ENCODE assay signal across 1 cellular context in the genomic region with DNA sequence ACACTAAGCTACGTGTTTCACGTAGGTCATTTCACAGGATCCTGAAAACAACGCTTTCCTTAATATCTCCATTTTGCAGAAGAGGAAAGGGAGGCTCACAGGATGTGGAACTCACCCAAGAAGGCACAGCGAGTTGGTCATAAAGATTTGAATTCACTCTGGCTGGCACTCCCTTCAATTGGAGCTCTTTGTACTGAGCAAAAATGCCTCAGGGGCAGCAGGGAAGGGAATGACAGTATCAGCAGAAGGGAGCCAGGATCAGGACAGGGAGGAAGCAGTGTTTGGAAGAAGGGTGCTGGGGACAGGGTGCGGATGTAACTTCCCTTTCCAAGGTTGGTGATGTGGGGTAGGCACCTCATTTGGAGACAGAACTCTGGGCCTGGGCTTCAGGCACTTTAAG.
TF ChIP-seq lines count a peak whose summit lies in the region.

No MANE protein-coding gene starts in this region.

TF ChIP-seq in WTC11, 78 proteins besides CTCF, POLR2A, EP300 and RAD21 (continued from another document):
- TF ChIP-seq, protein P1, sequence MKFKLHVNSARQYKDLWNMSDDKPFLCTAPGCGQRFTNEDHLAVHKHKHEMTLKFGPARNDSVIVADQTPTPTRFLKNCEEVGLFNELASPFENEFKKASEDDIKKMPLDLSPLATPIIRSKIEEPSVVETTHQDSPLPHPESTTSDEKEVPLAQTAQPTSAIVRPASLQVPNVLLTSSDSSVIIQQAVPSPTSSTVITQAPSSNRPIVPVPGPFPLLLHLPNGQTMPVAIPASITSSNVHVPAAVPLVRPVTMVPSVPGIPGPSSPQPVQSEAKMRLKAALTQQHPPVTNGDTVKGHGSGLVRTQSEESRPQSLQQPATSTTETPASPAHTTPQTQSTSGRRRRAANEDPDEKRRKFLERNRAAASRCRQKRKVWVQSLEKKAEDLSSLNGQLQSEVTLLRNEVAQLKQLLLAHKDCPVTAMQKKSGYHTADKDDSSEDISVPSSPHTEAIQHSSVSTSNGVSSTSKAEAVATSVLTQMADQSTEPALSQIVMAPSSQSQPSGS (CRISPR knock-in tag; IDR thresholded peaks at IDR 0.05; ENCODE audit: borderline replicate concordance, low read depth): no peak
- TF ChIP-seq, protein P2, sequence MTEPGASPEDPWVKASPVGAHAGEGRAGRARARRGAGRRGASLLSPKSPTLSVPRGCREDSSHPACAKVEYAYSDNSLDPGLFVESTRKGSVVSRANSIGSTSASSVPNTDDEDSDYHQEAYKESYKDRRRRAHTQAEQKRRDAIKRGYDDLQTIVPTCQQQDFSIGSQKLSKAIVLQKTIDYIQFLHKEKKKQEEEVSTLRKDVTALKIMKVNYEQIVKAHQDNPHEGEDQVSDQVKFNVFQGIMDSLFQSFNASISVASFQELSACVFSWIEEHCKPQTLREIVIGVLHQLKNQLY (CRISPR knock-in tag; IDR thresholded peaks at IDR 0.05): peak; percentile 16; the same call in 1 of the 2 replicates
- no peak for TF ChIP-seq FOXK1 (CRISPR knock-in tag; IDR thresholded peaks at IDR 0.05)
